ENCODE assay signal across 13 cellular contexts in the genomic region with DNA sequence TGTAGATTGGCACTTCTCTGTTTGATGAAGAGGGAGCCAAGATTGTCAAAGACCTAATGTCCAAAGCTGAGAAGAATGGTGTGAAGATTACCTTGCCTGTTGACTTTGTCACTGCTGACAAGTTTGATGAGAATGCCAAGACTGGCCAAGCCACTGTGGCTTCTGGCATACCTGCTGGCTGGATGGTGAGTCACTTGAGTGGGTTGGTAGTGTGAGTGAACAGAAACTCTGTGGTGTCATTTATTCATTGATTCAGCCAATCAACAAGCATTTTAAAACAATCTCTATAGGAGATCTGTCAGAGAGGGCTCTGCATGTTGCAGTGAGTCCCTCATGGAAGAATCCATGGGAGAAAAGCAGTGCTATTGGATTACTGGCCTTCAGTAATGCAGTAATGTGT. TPM values are rescaled to one million over a fixed set of nuclear protein-coding genes. Genes with fewer than 3 reads are reported as not detected.
DNase-seq lines count a peak whose midpoint lies in the region; ATAC-seq and FAIRE-seq lines count a peak whose summit lies in the region.
"Had no signal": no experiment of that assay in that cellular context is flagged by ENCODE, and none has a peak within 500 bp of the region (broad histone marks: within the 10 kb centered on the region; RNA-seq: fewer than 3 reads in every experiment).

No MANE protein-coding gene starts in this region.

- intact Hi-C loops in activated CD4-positive, alpha-beta memory T cell treated with anti-CD3 and anti-CD28 coated beads for 36 hours (cut with micrococcal nuclease), result loop anchor here (2.0 kb wide), 1 partner anchor 18 kb away; a partner anchor contains a TSS

- POLR2A ChIA-PET in activated CD4-positive, alpha-beta memory T cell treated with anti-CD3 and anti-CD28 coated beads for 36 hours (lab: Charles Lee), result interaction anchor here (1.1 kb wide), 1 partner anchor 18 kb away, joined by 3 read pairs; no protein-coding TSS in a partner anchor

- no peak for FAIRE-seq in HTR-8/SVneo (lab: Jason Lieb, UNC)
- FAIRE-seq: frontal cortex, HepG2 had no signal

- H3K27ac Mint-ChIP-seq in activated CD4-positive, alpha-beta memory T cell treated with anti-CD3 and anti-CD28 coated beads for 36 hours, result peak overlapping the region; percentile 80
- H3K27ac Mint-ChIP-seq: type B pancreatic cell had no signal

- H3K4me3 Mint-ChIP-seq in activated CD4-positive, alpha-beta memory T cell treated with anti-CD3 and anti-CD28 coated beads for 36 hours, result no peak overlapping the region
- H3K4me3 Mint-ChIP-seq: type B pancreatic cell had no signal

- DNase-seq in stimulated activated CD4-positive, alpha-beta T cell treated with anti-CD3 and anti-CD28 coated beads, Interleukin-12 subunit alpha, Interleukin-12 subunit beta, amount 100 ng/mL, for 4 hours, result peak; percentile 15
- DNase-seq in stimulated activated CD4-positive, alpha-beta T cell treated with anti-CD3 and anti-CD28 coated beads, Interleukin-2, amount 100 ng/mL, for 48 hours, result no peak
- peak; percentile 59 for DNase-seq in activated CD4-positive, alpha-beta memory T cell treated with anti-CD3 and anti-CD28 coated beads for 36 hours
- DNase-seq in epithelial cell of prostate (ENCODE audit: low read depth, low spot score), result peak; percentile 55
- no peak for DNase-seq in NCI-H2171 (lab: John Stamatoyannopoulos, UW)
- DNase-seq in HTR-8/SVneo (ENCODE audit: insufficient read length, low spot score), result no peak
- no peak for DNase-seq in NCI-H1105 (lab: John Stamatoyannopoulos, UW)
- DNase-seq: left lung had no signal

- no peak for ATAC-seq in GM18502 (IDR thresholded peaks at IDR 0.05; ENCODE audit: poor library complexity, unreplicated experiment)
- ATAC-seq: HepG2, left lung, Panc1 had no signal

- H3K36me3 Mint-ChIP-seq in activated CD4-positive, alpha-beta memory T cell treated with anti-CD3 and anti-CD28 coated beads for 36 hours, result peaks cover 50% of the 10 kb centered on the region

- H3K27me3 Mint-ChIP-seq in activated CD4-positive, alpha-beta memory T cell treated with anti-CD3 and anti-CD28 coated beads for 36 hours, result no peaks in the 10 kb centered on the region
- H3K27me3 Mint-ChIP-seq: type B pancreatic cell had no signal

- peaks cover 32% of the 10 kb centered on the region for H3K4me1 Mint-ChIP-seq in activated CD4-positive, alpha-beta memory T cell treated with anti-CD3 and anti-CD28 coated beads for 36 hours (ENCODE audit: low read depth)

- H3K27ac ChIP-seq in epithelial cell of prostate, result peak overlapping the region; percentile 36
- H3K27ac ChIP-seq: left lung had no signal

- H3K9me3 Mint-ChIP-seq in activated CD4-positive, alpha-beta memory T cell treated with anti-CD3 and anti-CD28 coated beads for 36 hours, result no peaks in the 10 kb centered on the region
- H3K9me3 Mint-ChIP-seq: type B pancreatic cell had no signal

- CTCF ChIA-PET in activated CD4-positive, alpha-beta memory T cell treated with anti-CD3 and anti-CD28 coated beads for 36 hours (lab: Charles Lee), result no interaction called here

RNA-seq across cellular contexts. Expression of a gene that starts 16.3 kb away (rescaled TPM):
- total RNA-seq in activated CD4-positive, alpha-beta memory T cell treated with anti-CD3 and anti-CD28 coated beads for 36 hours, result 10 to 100 TPM; 23.0 TPM

RNA-seq across cellular contexts. Expression of a gene that starts 19.1 kb away (rescaled TPM):
- 100 to 1,000 TPM; 908 to 924 TPM for total RNA-seq in activated CD4-positive, alpha-beta memory T cell treated with anti-CD3 and anti-CD28 coated beads for 36 hours

Comparison
In these comparisons a context has a peak if more than half of its experiments do, and no peak if none do; other contexts are left out.
1. DNase-seq: peak in stimulated activated CD4-positive, alpha-beta T cell treated with anti-CD3 and anti-CD28 coated beads, Interleukin-12 subunit alpha, Interleukin-12 subunit beta, amount 100 ng/mL, for 4 hours (single experiment), activated CD4-positive, alpha-beta memory T cell treated with anti-CD3 and anti-CD28 coated beads for 36 hours (single experiment) and epithelial cell of prostate (single experiment); none in stimulated activated CD4-positive, alpha-beta T cell treated with anti-CD3 and anti-CD28 coated beads, Interleukin-2, amount 100 ng/mL, for 48 hours (0 of 2), NCI-H2171 (single experiment), HTR-8/SVneo (single experiment) and NCI-H1105 (single experiment).